ENCODE assay signal across 8 cellular contexts in the genomic region with DNA sequence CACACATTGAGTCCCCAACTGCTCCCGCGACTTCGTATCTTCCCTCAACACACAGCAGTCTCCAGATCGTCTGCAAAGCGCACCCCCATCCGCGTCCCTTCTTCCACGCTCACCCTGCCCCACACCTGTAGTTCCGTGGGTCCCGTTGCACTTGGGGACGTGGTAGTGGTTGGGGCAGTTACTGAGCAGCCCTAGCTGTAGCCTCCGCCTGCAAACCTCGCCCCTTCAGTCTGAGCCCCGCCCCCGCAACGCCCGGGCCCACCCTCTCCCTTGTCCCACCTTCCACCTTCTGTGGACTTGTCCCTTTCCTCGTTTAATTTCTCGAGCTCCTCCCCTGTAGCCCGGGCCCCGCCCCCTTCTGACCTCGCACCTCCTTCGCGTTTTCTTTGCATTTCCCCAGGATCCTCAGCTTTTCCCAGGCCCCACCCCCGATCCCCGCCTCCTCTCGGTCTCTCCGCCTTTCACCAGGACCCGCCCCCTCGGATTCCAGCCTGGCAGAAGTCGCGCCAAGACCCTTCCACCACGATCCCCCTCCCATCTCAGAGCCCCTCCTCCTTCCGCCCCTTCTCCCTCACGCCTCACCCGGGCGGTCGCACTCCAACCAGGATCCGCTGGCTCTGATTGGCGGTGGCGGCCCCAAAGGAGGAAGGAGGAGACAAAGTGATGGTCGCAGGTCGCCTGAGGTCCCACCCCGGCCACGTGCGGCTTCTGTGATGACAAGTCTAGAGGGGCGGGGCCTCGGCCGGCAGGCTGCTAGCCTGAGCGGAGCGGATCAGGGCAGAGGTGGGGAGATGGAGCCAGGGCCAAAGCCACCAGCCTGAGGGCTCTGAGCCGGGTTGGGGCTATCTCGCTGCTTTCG. TPM values are rescaled to one million over a fixed set of nuclear protein-coding genes. Genes with fewer than 3 reads are reported as not detected.
A peak's percentile ranks its signal among the peaks of the same experiment; 100 is the strongest.
DNase-seq lines count a peak whose midpoint lies in the region; ATAC-seq and TF ChIP-seq lines count a peak whose summit lies in the region.

A gene with protein sequence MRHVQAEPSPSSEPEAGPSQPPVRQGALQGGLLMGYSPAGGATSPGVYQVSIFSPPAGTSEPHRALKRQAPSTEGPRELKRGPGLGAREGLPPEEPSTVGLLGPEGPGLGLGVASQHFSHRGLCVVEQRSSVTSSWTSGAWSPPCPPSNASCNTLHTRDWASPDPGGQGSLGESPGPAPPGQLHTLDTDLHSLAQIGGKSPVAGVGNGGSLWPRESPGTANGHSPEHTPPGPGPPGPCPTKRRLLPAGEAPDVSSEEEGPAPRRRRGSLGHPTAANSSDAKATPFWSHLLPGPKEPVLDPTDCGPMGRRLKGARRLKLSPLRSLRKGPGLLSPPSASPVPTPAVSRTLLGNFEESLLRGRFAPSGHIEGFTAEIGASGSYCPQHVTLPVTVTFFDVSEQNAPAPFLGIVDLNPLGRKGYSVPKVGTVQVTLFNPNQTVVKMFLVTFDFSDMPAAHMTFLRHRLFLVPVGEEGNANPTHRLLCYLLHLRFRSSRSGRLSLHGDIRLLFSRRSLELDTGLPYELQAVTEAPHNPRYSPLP (minus strand): TSS at position 183 of the 859 bp plus-strand sequence. CDS start 7,588 bp downstream, outside the sequence.

- peak within 1 kb of the TSS; percentile 51 for H3K4me3 ChIP-seq in RWPE2 (ENCODE audit: severe bottlenecking)

- peak; percentile 55 for ATAC-seq in RWPE2 (ENCODE audit: low read depth)
- ATAC-seq in natural killer cell treated with Interleukin-12 subunit alpha and Interleukin-12 subunit beta and Interleukin-15 and Interleukin-18, amount 100 ng/mL, for 72 hours: peak; percentile 80 to 84
- ATAC-seq in stimulated activated naive CD8-positive, alpha-beta T cell treated with anti-CD3 and anti-CD28 coated beads, Interleukin-15, Interleukin-2, amounts not matched to agents 100 U/mL and 50 U/mL, for 24 hours: peak; percentile 66

- TF ChIP-seq CTCF in RWPE2 (IDR thresholded peaks at IDR 0.05; ENCODE audit: poor library complexity, severe bottlenecking): no peak

- H3K36me3 ChIP-seq in RWPE2 (ENCODE audit: low read depth): no peaks in the 10 kb centered on the region

- H3K36me3 Mint-ChIP-seq in natural killer cell treated with Interleukin-12 subunit alpha and Interleukin-12 subunit beta and Interleukin-15 and Interleukin-18, amount 100 ng/mL, for 72 hours: no peaks in the 10 kb centered on the region

- DNase-seq in EH (ENCODE audit: low read depth) (peak; percentile 99), H4 (ENCODE audit: low spot score) (peak; percentile 99), LoVo (ENCODE audit: low spot score) (peak; percentile 94), RWPE2 (ENCODE audit: low spot score) (peak; percentile 96), fibroblast of peridontal ligament (ENCODE audit: extremely low read depth) (peak; percentile 94)
- peak; percentile 89 for DNase-seq in activated T-helper 9 cell treated with anti-CD3 and anti-CD28 coated beads, Interleukin-2, amount 50 U/mL, for 16 hours (ENCODE audit: low read depth)
- peak; percentile 96 for DNase-seq in natural killer cell treated with Interleukin-12 subunit alpha and Interleukin-12 subunit beta and Interleukin-15 and Interleukin-18, amount 100 ng/mL, for 72 hours (ENCODE audit: low spot score)
- peak; percentile 95 for DNase-seq in stimulated activated naive CD8-positive, alpha-beta T cell treated with anti-CD3 and anti-CD28 coated beads, Interleukin-15, Interleukin-2, amounts not matched to agents 100 U/mL and 50 U/mL, for 24 hours

- no peaks in the 10 kb centered on the region for H3K27me3 ChIP-seq in RWPE2 (ENCODE audit: insufficient read depth, poor library complexity, severe bottlenecking)

- H3K4me1 Mint-ChIP-seq in natural killer cell treated with Interleukin-12 subunit alpha and Interleukin-12 subunit beta and Interleukin-15 and Interleukin-18, amount 100 ng/mL, for 72 hours (ENCODE audit: low read depth in 2 of 2): peaks cover 45 to 49% of the 10 kb centered on the region in 2 donors

- H3K27ac ChIP-seq in RWPE2 (ENCODE audit: poor library complexity, severe bottlenecking): peak within 1 kb of the TSS; percentile 94

- H3K9me3 Mint-ChIP-seq in natural killer cell treated with Interleukin-12 subunit alpha and Interleukin-12 subunit beta and Interleukin-15 and Interleukin-18, amount 100 ng/mL, for 72 hours: no peaks in the 10 kb centered on the region

- no peaks in the 10 kb centered on the region for H3K27me3 Mint-ChIP-seq in natural killer cell treated with Interleukin-12 subunit alpha and Interleukin-12 subunit beta and Interleukin-15 and Interleukin-18, amount 100 ng/mL, for 72 hours

- H3K9me3 ChIP-seq in RWPE2 (ENCODE audit: severe bottlenecking): no peaks in the 10 kb centered on the region

- H3K4me3 Mint-ChIP-seq in natural killer cell treated with Interleukin-12 subunit alpha and Interleukin-12 subunit beta and Interleukin-15 and Interleukin-18, amount 100 ng/mL, for 72 hours: peak within 1 kb of the TSS; percentile 95

- H3K27ac Mint-ChIP-seq in natural killer cell treated with Interleukin-12 subunit alpha and Interleukin-12 subunit beta and Interleukin-15 and Interleukin-18, amount 100 ng/mL, for 72 hours: peak within 1 kb of the TSS; percentile 94 to 97

- H3K4me1 ChIP-seq in RWPE2 (ENCODE audit: insufficient read depth, poor library complexity, severe bottlenecking): peaks cover 15% of the 10 kb centered on the region

RNA-seq across cellular contexts. Expression of the gene that starts here (rescaled TPM):
- total RNA-seq in H4 (2014; rRNA removed; shearing (Covaris generic)): 7.5 and 9.7 TPM in 2 replicates
- 10 to 100 TPM; 13.1 to 19.6 TPM for total RNA-seq in natural killer cell treated with Interleukin-12 subunit alpha and Interleukin-12 subunit beta and Interleukin-15 and Interleukin-18, amount 100 ng/mL, for 72 hours

Comparison
In these comparisons a context has a peak if more than half of its experiments do, and no peak if none do; other contexts are left out.
1. Peak in every context shown above with its lines: DNase-seq, ATAC-seq, H3K4me3 ChIP-seq and H3K27ac ChIP-seq.